7 cellular contexts compared by ENCODE assay signal in the genomic region with DNA sequence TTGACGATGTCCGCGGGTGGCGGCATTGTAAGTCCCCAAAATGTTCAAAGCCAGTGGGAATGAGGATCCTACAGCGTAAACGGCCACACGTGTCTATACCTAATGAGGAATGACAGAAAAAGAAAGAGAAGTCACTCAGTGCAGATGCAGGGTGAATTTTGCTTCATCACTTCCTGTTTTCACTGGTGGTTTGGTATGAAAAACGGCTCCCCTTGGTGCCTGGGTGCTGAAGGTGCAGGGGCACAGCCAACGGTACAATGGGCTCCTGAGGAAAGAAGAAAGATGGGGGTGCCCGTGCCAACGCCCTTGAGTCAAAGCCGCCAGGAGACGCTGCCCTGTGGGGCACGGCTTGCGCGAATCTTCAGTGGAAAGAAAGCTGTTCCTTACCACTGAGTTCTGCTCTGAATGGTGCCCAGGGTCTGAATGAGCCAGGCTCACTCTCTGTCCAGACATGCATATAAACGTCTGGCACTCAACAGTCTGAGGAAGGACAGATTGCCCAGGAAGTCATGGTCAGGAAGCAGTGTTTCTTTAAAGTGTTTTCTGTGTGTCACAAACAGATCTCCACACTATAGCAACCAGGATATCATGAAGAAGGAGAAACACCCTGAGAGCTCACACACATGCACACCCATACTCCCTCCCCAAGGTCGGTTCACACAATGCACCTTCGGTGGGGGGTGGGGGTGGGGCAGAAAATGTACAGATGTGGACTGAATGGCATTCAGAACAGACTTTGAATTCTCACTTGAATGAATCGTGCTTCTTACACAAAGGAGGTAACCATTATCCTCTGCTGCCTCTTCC.
DNase-seq lines count a peak whose midpoint lies in the region; ATAC-seq lines count a peak whose summit lies in the region.

No MANE protein-coding gene starts in this region.

- ATAC-seq in GM19351 (IDR thresholded peaks at IDR 0.05; ENCODE audit: unreplicated experiment) (peak; percentile 60), HG03196 (IDR thresholded peaks at IDR 0.05; ENCODE audit: unreplicated experiment) (peak; percentile 54)

- DNase-seq in UCSD-AML1 (lab: John Stamatoyannopoulos, UW; ENCODE audit: unreplicated experiment) (peak; percentile 61), caudate nucleus (lab: John Stamatoyannopoulos, UW) (no peak), DMS 273 (lab: John Stamatoyannopoulos, UW; ENCODE audit: unreplicated experiment) (no peak), mucosa of gallbladder (ENCODE audit: low spot score) (no peak)
- DNase-seq in stimulated activated CD4-positive, alpha-beta T cell treated with anti-CD3 and anti-CD28 coated beads, Interleukin-12 subunit alpha, Interleukin-12 subunit beta, amount 100 ng/mL, for 4 hours = peak; percentile 58

- H3K27ac ChIP-seq in caudate nucleus (ENCODE audit: low read depth, low read length) = peak overlapping the region; percentile 54

Comparison
In these comparisons a context has a peak if more than half of its experiments do, and no peak if none do; other contexts are left out.
1. DNase-seq: peak in UCSD-AML1 (single experiment) and stimulated activated CD4-positive, alpha-beta T cell treated with anti-CD3 and anti-CD28 coated beads, Interleukin-12 subunit alpha, Interleukin-12 subunit beta, amount 100 ng/mL, for 4 hours (single experiment); none in caudate nucleus (0 of 61), DMS 273 (single experiment) and mucosa of gallbladder (single experiment).